ENCODE assay signal across 1 cellular context in genomic region chr1:234643111-234643849, GRCh38.
TF ChIP-seq lines count a peak whose summit lies in the region.

No MANE protein-coding gene starts in this region.

TF ChIP-seq in HepG2, 621 proteins besides CTCF, POLR2A, EP300 and RAD21 (continued from another document and continues in another):
- TF ChIP-seq ZNF574 (CRISPR knock-in tag; IDR thresholded peaks at IDR 0.05) (peak; percentile 88), ZNF766 (CRISPR knock-in tag; IDR thresholded peaks at IDR 0.05; ENCODE audit: borderline replicate concordance) (peak; percentile 89; the same call in 1 of the 2 replicates), HNRNPK (IDR thresholded peaks at IDR 0.05; ENCODE audit: low read depth, low read length, poor library complexity, severe bottlenecking) (no peak), KLF12 (CRISPR knock-in tag; IDR thresholded peaks at IDR 0.05; ENCODE audit: borderline replicate concordance) (peak; percentile 81; the same call in 1 of the 2 replicates), TCF7L2 (IDR thresholded peaks at IDR 0.05; ENCODE audit: low read depth, low read length) (peak; percentile 82), DDIT3 (CRISPR knock-in tag; IDR thresholded peaks at IDR 0.05) (no peak), ZNF160 (CRISPR knock-in tag; IDR thresholded peaks at IDR 0.05) (peak; percentile 95; the same call in 1 of the 2 replicates), SOX5 (CRISPR knock-in tag; IDR thresholded peaks at IDR 0.05; ENCODE audit: borderline replicate concordance) (peak; percentile 99), ZFP1 (CRISPR knock-in tag; IDR thresholded peaks at IDR 0.05) (peak; percentile 79), CC2D1A (CRISPR knock-in tag; IDR thresholded peaks at IDR 0.05) (no peak), HMGA1 (CRISPR knock-in tag; conservative IDR thresholded peaks at IDR 0.05) (no peak), BORCS8-MEF2B (CRISPR knock-in tag; IDR thresholded peaks at IDR 0.05) (peak; percentile 90), ZIK1 (CRISPR knock-in tag; IDR thresholded peaks at IDR 0.05; ENCODE audit: borderline replicate concordance, low read depth) (peak; percentile 55; the same call in 1 of the 2 replicates), ATF1 (CRISPR knock-in tag; IDR thresholded peaks at IDR 0.05) (peak; percentile 87), MLLT10 (CRISPR knock-in tag; IDR thresholded peaks at IDR 0.05) (no peak), CBX1 (IDR thresholded peaks at IDR 0.05; ENCODE audit: low read depth) (no peak), ZFP90 (CRISPR knock-in tag; IDR thresholded peaks at IDR 0.05; ENCODE audit: borderline replicate concordance) (peak; percentile 94), GABPB1 (CRISPR knock-in tag; IDR thresholded peaks at IDR 0.05) (peak; percentile 70), SP1 (IDR thresholded peaks at IDR 0.05) (no peak), SP1 (CRISPR knock-in tag; IDR thresholded peaks at IDR 0.05) (peak; percentile 61; the same call in 1 of the 2 replicates), SALL1 (CRISPR knock-in tag; IDR thresholded peaks at IDR 0.05) (peak; percentile 100), ZFP91 (CRISPR knock-in tag; IDR thresholded peaks at IDR 0.05; ENCODE audit: borderline replicate concordance) (peak; percentile 92), ZNF572 (CRISPR knock-in tag; IDR thresholded peaks at IDR 0.05) (no peak), ELF3 (CRISPR knock-in tag; IDR thresholded peaks at IDR 0.05) (peak; percentile 95), GFI1 (CRISPR knock-in tag; IDR thresholded peaks at IDR 0.05; ENCODE audit: borderline replicate concordance) (peak; percentile 94), ZNF326 (CRISPR knock-in tag; IDR thresholded peaks at IDR 0.05; ENCODE audit: borderline replicate concordance) (no peak), ZNF383 (CRISPR knock-in tag; IDR thresholded peaks at IDR 0.05; ENCODE audit: borderline replicate concordance) (no peak), ESRRA (CRISPR knock-in tag; IDR thresholded peaks at IDR 0.05; ENCODE audit: low read depth) (peak; percentile 82), HNF4A (CRISPR knock-in tag; IDR thresholded peaks at IDR 0.05) (peak; percentile 100)
- TF ChIP-seq, protein P1, sequence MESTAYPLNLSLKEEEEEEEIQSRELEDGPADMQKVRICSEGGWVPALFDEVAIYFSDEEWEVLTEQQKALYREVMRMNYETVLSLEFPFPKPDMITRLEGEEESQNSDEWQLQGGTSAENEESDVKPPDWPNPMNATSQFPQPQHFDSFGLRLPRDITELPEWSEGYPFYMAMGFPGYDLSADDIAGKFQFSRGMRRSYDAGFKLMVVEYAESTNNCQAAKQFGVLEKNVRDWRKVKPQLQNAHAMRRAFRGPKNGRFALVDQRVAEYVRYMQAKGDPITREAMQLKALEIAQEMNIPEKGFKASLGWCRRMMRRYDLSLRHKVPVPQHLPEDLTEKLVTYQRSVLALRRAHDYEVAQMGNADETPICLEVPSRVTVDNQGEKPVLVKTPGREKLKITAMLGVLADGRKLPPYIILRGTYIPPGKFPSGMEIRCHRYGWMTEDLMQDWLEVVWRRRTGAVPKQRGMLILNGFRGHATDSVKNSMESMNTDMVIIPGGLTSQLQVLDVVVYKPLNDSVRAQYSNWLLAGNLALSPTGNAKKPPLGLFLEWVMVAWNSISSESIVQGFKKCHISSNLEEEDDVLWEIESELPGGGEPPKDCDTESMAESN (CRISPR knock-in tag; conservative IDR thresholded peaks at IDR 0.05), result peak; percentile 92
- TF ChIP-seq, protein P2, sequence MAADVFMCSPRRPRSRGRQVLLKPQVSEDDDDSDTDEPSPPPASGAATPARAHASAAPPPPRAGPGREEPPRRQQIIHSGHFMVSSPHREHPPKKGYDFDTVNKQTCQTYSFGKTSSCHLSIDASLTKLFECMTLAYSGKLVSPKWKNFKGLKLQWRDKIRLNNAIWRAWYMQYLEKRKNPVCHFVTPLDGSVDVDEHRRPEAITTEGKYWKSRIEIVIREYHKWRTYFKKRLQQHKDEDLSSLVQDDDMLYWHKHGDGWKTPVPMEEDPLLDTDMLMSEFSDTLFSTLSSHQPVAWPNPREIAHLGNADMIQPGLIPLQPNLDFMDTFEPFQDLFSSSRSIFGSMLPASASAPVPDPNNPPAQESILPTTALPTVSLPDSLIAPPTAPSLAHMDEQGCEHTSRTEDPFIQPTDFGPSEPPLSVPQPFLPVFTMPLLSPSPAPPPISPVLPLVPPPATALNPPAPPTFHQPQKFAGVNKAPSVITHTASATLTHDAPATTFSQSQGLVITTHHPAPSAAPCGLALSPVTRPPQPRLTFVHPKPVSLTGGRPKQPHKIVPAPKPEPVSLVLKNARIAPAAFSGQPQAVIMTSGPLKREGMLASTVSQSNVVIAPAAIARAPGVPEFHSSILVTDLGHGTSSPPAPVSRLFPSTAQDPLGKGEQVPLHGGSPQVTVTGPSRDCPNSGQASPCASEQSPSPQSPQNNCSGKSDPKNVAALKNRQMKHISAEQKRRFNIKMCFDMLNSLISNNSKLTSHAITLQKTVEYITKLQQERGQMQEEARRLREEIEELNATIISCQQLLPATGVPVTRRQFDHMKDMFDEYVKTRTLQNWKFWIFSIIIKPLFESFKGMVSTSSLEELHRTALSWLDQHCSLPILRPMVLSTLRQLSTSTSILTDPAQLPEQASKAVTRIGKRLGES (CRISPR knock-in tag; IDR thresholded peaks at IDR 0.05; ENCODE audit: borderline replicate concordance), result peak; percentile 87
- TF ChIP-seq, protein P3, sequence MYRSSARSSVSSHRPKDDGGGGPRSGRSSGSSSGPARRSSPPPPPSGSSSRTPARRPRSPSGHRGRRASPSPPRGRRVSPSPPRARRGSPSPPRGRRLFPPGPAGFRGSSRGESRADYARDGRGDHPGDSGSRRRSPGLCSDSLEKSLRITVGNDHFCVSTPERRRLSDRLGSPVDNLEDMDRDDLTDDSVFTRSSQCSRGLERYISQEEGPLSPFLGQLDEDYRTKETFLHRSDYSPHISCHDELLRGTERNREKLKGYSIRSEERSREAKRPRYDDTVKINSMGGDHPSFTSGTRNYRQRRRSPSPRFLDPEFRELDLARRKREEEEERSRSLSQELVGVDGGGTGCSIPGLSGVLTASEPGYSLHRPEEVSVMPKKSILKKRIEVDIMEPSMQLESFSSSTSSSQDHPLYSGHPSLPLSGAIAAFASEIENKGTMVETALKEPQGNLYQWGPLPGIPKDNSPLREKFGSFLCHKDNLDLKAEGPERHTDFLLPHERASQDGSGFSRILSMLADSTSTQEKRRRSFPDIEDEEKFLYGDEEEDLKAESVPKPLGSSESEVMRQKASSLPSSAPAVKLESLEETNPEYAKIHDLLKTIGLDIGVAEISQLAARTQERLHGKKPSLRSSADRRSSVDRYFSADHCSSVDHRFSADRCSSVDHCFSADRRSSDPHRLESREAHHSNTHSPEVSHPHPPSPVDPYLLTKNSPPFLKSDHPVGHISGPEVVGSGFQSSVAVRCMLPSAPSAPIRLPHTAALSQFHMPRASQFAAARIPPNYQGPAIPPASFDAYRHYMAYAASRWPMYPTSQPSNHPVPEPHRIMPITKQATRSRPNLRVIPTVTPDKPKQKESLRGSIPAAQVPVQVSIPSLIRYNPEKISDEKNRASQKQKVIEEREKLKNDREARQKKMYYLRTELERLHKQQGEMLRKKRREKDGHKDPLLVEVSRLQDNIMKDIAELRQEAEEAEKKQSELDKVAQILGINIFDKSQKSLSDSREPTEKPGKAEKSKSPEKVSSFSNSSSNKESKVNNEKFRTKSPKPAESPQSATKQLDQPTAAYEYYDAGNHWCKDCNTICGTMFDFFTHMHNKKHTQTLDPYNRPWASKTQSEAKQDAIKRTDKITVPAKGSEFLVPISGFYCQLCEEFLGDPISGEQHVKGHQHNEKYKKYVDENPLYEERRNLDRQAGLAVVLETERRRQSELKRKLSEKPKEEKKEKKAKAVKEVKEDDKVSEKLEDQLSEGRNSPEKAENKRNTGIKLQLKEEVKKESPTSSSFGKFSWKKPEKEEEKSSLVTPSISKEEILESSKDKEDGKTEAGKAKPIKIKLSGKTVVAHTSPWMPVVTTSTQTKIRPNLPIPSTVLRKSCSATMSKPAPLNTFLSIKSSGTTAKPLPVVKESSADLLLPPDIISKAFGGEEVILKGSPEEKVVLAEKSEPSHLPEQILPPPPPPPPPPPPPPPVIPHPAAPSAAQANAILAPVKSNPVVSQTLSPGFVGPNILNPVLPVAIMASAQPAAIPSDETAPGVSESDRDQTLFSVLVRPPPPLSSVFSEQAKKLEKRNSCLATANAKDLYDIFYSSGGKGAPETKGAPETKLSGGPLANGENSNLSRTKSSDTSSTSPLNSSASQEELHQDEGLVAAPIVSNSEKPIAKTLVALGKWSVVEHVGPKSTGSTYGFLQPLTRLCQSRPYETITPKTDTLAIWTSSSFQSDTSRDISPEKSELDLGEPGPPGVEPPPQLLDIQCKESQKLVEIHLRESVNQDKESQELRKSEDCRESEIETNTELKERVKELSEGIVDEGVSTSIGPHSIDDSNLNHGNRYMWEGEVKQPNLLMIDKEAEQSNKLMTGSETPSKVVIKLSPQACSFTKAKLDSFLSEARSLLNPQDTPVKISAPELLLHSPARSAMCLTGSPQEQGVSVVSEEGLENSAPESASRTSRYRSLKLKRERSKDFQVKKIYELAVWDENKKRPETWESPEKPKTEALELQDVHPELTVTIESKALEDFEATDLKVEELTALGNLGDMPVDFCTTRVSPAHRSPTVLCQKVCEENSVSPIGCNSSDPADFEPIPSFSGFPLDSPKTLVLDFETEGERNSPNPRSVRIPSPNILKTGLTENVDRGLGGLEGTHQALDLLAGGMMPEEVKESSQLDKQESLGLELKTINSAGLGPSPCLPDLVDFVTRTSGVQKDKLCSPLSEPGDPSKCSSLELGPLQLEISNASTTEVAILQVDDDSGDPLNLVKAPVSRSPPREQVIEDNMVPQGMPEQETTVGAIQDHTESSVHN (CRISPR knock-in tag; IDR thresholded peaks at IDR 0.05), result no peak
- TF ChIP-seq, protein P4, sequence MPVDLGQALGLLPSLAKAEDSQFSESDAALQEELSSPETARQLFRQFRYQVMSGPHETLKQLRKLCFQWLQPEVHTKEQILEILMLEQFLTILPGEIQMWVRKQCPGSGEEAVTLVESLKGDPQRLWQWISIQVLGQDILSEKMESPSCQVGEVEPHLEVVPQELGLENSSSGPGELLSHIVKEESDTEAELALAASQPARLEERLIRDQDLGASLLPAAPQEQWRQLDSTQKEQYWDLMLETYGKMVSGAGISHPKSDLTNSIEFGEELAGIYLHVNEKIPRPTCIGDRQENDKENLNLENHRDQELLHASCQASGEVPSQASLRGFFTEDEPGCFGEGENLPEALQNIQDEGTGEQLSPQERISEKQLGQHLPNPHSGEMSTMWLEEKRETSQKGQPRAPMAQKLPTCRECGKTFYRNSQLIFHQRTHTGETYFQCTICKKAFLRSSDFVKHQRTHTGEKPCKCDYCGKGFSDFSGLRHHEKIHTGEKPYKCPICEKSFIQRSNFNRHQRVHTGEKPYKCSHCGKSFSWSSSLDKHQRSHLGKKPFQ (CRISPR knock-in tag; IDR thresholded peaks at IDR 0.05; ENCODE audit: insufficient replicate concordance), result peak; percentile 67
- TF ChIP-seq, protein P5, sequence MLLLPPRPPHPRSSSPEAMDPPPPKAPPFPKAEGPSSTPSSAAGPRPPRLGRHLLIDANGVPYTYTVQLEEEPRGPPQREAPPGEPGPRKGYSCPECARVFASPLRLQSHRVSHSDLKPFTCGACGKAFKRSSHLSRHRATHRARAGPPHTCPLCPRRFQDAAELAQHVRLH (CRISPR knock-in tag; IDR thresholded peaks at IDR 0.05; ENCODE audit: borderline replicate concordance, low read depth), result peak; percentile 93
- TF ChIP-seq, protein P6, sequence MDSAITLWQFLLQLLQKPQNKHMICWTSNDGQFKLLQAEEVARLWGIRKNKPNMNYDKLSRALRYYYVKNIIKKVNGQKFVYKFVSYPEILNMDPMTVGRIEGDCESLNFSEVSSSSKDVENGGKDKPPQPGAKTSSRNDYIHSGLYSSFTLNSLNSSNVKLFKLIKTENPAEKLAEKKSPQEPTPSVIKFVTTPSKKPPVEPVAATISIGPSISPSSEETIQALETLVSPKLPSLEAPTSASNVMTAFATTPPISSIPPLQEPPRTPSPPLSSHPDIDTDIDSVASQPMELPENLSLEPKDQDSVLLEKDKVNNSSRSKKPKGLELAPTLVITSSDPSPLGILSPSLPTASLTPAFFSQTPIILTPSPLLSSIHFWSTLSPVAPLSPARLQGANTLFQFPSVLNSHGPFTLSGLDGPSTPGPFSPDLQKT (CRISPR knock-in tag; IDR thresholded peaks at IDR 0.05; ENCODE audit: borderline replicate concordance), result no peak
- TF ChIP-seq, protein P7, sequence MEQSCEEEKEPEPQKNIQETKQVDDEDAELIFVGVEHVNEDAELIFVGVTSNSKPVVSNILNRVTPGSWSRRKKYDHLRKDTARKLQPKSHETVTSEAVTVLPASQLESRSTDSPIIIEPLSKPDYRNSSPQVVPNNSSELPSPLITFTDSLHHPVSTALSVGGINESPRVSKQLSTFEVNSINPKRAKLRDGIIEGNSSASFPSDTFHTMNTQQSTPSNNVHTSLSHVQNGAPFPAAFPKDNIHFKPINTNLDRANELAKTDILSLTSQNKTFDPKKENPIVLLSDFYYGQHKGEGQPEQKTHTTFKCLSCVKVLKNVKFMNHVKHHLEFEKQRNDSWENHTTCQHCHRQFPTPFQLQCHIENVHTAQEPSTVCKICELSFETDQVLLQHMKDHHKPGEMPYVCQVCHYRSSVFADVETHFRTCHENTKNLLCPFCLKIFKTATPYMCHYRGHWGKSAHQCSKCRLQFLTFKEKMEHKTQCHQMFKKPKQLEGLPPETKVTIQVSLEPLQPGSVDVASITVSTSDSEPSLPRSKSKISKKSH (CRISPR knock-in tag; IDR thresholded peaks at IDR 0.05; ENCODE audit: borderline replicate concordance), result no peak
